Comparison of ENCODE assay signal across 1 cellular context in the genomic region with DNA sequence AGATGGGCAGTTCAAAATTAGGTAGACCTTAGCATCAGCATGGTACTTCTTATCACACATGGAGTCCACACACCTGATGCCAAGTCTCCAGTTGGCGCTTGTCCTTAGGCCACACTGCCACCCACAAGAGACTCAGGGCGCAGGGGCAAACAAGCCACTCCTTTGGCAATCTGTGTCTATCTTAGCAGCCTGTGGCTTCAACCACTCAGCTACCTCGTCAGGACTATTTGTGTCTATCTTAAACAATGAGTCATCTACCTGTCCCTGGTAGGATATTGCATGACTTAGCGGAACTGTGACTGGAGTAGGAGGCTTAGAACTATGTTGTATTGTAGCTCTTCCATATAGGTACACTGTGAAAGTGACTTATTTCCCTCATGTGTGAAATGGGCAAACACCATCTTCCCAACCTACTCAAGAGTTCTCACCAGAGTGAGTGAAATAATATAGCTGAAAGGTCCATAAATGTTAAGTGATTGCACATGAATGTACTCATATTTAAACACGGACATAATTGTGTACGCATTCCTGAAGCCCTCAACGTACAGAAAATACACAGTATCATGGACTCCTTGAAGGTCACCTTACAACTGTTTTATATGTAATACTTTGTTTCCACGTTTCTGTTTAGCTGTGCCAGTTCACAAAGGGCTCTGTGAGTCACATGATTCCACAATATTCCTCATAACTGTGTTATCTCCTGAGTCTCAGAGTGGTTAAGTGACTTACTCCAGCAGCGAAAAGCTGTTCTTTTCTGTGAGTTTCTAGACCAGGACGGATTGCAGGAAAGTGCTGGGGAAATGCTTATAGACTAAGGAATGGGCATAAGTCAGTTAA.
TF ChIP-seq lines count a peak whose summit lies in the region.

No MANE protein-coding gene starts in this region.

TF ChIP-seq in K562, 482 proteins besides CTCF, POLR2A, EP300 and RAD21 (continued from another document and continues in another):
- TF ChIP-seq ZNF175 (CRISPR knock-in tag; IDR thresholded peaks at IDR 0.05; ENCODE audit: low read depth): no peak
- TF ChIP-seq MEF2D (tag; conservative IDR thresholded peaks at IDR 0.05; ENCODE audit: low read depth): peak; percentile 71
- TF ChIP-seq NFIC (IDR thresholded peaks at IDR 0.05): no peak
- no peak for TF ChIP-seq NFATC3 (IDR thresholded peaks at IDR 0.05)
- TF ChIP-seq ZBTB1 (CRISPR knock-in tag; IDR thresholded peaks at IDR 0.05; ENCODE audit: borderline replicate concordance, low read depth): no peak
- TF ChIP-seq, protein P1, sequence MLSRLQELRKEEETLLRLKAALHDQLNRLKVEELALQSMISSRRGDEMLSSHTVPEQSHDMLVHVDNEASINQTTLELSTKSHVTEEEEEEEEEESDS (CRISPR knock-in tag; IDR thresholded peaks at IDR 0.05): no peak
- TF ChIP-seq, protein P2, sequence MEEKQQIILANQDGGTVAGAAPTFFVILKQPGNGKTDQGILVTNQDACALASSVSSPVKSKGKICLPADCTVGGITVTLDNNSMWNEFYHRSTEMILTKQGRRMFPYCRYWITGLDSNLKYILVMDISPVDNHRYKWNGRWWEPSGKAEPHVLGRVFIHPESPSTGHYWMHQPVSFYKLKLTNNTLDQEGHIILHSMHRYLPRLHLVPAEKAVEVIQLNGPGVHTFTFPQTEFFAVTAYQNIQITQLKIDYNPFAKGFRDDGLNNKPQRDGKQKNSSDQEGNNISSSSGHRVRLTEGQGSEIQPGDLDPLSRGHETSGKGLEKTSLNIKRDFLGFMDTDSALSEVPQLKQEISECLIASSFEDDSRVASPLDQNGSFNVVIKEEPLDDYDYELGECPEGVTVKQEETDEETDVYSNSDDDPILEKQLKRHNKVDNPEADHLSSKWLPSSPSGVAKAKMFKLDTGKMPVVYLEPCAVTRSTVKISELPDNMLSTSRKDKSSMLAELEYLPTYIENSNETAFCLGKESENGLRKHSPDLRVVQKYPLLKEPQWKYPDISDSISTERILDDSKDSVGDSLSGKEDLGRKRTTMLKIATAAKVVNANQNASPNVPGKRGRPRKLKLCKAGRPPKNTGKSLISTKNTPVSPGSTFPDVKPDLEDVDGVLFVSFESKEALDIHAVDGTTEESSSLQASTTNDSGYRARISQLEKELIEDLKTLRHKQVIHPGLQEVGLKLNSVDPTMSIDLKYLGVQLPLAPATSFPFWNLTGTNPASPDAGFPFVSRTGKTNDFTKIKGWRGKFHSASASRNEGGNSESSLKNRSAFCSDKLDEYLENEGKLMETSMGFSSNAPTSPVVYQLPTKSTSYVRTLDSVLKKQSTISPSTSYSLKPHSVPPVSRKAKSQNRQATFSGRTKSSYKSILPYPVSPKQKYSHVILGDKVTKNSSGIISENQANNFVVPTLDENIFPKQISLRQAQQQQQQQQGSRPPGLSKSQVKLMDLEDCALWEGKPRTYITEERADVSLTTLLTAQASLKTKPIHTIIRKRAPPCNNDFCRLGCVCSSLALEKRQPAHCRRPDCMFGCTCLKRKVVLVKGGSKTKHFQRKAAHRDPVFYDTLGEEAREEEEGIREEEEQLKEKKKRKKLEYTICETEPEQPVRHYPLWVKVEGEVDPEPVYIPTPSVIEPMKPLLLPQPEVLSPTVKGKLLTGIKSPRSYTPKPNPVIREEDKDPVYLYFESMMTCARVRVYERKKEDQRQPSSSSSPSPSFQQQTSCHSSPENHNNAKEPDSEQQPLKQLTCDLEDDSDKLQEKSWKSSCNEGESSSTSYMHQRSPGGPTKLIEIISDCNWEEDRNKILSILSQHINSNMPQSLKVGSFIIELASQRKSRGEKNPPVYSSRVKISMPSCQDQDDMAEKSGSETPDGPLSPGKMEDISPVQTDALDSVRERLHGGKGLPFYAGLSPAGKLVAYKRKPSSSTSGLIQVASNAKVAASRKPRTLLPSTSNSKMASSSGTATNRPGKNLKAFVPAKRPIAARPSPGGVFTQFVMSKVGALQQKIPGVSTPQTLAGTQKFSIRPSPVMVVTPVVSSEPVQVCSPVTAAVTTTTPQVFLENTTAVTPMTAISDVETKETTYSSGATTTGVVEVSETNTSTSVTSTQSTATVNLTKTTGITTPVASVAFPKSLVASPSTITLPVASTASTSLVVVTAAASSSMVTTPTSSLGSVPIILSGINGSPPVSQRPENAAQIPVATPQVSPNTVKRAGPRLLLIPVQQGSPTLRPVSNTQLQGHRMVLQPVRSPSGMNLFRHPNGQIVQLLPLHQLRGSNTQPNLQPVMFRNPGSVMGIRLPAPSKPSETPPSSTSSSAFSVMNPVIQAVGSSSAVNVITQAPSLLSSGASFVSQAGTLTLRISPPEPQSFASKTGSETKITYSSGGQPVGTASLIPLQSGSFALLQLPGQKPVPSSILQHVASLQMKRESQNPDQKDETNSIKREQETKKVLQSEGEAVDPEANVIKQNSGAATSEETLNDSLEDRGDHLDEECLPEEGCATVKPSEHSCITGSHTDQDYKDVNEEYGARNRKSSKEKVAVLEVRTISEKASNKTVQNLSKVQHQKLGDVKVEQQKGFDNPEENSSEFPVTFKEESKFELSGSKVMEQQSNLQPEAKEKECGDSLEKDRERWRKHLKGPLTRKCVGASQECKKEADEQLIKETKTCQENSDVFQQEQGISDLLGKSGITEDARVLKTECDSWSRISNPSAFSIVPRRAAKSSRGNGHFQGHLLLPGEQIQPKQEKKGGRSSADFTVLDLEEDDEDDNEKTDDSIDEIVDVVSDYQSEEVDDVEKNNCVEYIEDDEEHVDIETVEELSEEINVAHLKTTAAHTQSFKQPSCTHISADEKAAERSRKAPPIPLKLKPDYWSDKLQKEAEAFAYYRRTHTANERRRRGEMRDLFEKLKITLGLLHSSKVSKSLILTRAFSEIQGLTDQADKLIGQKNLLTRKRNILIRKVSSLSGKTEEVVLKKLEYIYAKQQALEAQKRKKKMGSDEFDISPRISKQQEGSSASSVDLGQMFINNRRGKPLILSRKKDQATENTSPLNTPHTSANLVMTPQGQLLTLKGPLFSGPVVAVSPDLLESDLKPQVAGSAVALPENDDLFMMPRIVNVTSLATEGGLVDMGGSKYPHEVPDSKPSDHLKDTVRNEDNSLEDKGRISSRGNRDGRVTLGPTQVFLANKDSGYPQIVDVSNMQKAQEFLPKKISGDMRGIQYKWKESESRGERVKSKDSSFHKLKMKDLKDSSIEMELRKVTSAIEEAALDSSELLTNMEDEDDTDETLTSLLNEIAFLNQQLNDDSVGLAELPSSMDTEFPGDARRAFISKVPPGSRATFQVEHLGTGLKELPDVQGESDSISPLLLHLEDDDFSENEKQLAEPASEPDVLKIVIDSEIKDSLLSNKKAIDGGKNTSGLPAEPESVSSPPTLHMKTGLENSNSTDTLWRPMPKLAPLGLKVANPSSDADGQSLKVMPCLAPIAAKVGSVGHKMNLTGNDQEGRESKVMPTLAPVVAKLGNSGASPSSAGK (IDR thresholded peaks at IDR 0.05): no peak; the same call in 1 of the 2 replicates
- no peak for TF ChIP-seq NR2F6 (CRISPR knock-in tag; IDR thresholded peaks at IDR 0.05)
- no peak for TF ChIP-seq ZNF146 (CRISPR knock-in tag; IDR thresholded peaks at IDR 0.05; ENCODE audit: unreplicated experiment)
- TF ChIP-seq, protein P3, sequence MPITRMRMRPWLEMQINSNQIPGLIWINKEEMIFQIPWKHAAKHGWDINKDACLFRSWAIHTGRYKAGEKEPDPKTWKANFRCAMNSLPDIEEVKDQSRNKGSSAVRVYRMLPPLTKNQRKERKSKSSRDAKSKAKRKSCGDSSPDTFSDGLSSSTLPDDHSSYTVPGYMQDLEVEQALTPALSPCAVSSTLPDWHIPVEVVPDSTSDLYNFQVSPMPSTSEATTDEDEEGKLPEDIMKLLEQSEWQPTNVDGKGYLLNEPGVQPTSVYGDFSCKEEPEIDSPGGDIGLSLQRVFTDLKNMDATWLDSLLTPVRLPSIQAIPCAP (CRISPR knock-in tag; IDR thresholded peaks at IDR 0.05; ENCODE audit: borderline replicate concordance): no peak
- no peak for TF ChIP-seq ZZZ3 (IDR thresholded peaks at IDR 0.05)
- no peak for TF ChIP-seq CEBPG (CRISPR knock-in tag; IDR thresholded peaks at IDR 0.05)
- no peak; a peak in 1 of 4 replicates for TF ChIP-seq CEBPG (tag; conservative IDR thresholded peaks at IDR 0.05 in 1 of 2, IDR thresholded peaks at IDR 0.05 in 1 of 2)
- TF ChIP-seq ZSCAN29 (IDR thresholded peaks at IDR 0.05): no peak
- TF ChIP-seq, protein P4, sequence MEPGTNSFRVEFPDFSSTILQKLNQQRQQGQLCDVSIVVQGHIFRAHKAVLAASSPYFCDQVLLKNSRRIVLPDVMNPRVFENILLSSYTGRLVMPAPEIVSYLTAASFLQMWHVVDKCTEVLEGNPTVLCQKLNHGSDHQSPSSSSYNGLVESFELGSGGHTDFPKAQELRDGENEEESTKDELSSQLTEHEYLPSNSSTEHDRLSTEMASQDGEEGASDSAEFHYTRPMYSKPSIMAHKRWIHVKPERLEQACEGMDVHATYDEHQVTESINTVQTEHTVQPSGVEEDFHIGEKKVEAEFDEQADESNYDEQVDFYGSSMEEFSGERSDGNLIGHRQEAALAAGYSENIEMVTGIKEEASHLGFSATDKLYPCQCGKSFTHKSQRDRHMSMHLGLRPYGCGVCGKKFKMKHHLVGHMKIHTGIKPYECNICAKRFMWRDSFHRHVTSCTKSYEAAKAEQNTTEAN (CRISPR knock-in tag; IDR thresholded peaks at IDR 0.05): no peak
- TF ChIP-seq ZNF384 (IDR thresholded peaks at IDR 0.05; ENCODE audit: low read depth, low read length): no peak
- TF ChIP-seq ZNF212 (CRISPR knock-in tag; IDR thresholded peaks at IDR 0.05): peak; percentile 43; the same call in 1 of the 2 replicates
- no peak for TF ChIP-seq STAT5B (CRISPR knock-in tag; IDR thresholded peaks at IDR 0.05)
- no peak for TF ChIP-seq E2F3 (CRISPR knock-in tag; IDR thresholded peaks at IDR 0.05)
- TF ChIP-seq PHB2 (IDR thresholded peaks at IDR 0.05; ENCODE audit: low read depth): no peak
- TF ChIP-seq, protein P5, sequence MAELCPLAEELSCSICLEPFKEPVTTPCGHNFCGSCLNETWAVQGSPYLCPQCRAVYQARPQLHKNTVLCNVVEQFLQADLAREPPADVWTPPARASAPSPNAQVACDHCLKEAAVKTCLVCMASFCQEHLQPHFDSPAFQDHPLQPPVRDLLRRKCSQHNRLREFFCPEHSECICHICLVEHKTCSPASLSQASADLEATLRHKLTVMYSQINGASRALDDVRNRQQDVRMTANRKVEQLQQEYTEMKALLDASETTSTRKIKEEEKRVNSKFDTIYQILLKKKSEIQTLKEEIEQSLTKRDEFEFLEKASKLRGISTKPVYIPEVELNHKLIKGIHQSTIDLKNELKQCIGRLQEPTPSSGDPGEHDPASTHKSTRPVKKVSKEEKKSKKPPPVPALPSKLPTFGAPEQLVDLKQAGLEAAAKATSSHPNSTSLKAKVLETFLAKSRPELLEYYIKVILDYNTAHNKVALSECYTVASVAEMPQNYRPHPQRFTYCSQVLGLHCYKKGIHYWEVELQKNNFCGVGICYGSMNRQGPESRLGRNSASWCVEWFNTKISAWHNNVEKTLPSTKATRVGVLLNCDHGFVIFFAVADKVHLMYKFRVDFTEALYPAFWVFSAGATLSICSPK (IDR thresholded peaks at IDR 0.05; ENCODE audit: borderline replicate concordance): no peak
- TF ChIP-seq ZNF75A (CRISPR knock-in tag; IDR thresholded peaks at IDR 0.05): no peak
- TF ChIP-seq MTA3 (IDR thresholded peaks at IDR 0.05; ENCODE audit: borderline replicate concordance): peak; percentile 52; the same call in 1 of the 2 replicates
- TF ChIP-seq BHLHE40 (IDR thresholded peaks at IDR 0.05; ENCODE audit: low read length): no peak
- TF ChIP-seq MAZ (CRISPR knock-in tag; conservative IDR thresholded peaks at IDR 0.05 in 1 of 2, IDR thresholded peaks at IDR 0.05 in 1 of 2): no peak
- no peak for TF ChIP-seq NELFE (IDR thresholded peaks at IDR 0.05; ENCODE audit: insufficient read depth, insufficient read length)
- TF ChIP-seq NBN (IDR thresholded peaks at IDR 0.05; ENCODE audit: low read depth): 0 out of 2 replicates have a peak, but pooled peaks have one; percentile 10
- TF ChIP-seq, protein P6, sequence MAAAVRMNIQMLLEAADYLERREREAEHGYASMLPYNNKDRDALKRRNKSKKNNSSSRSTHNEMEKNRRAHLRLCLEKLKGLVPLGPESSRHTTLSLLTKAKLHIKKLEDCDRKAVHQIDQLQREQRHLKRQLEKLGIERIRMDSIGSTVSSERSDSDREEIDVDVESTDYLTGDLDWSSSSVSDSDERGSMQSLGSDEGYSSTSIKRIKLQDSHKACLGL (CRISPR knock-in tag; IDR thresholded peaks at IDR 0.05; ENCODE audit: borderline replicate concordance, poor library complexity, severe bottlenecking): no peak
- peak; percentile 29; the same call in 1 of the 2 replicates for TF ChIP-seq ESRRA (IDR thresholded peaks at IDR 0.05; ENCODE audit: borderline replicate concordance, low read depth)
- no peak for TF ChIP-seq ZNF586 (CRISPR knock-in tag; conservative IDR thresholded peaks at IDR 0.05)
- TF ChIP-seq, protein P7, sequence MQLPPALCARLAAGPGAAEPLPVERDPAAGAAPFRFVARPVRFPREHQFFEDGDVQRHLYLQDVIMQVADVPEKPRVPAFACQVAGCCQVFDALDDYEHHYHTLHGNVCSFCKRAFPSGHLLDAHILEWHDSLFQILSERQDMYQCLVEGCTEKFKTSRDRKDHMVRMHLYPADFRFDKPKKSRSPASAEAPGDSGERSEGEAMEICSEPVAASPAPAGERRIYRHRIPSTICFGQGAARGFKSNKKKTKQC (CRISPR knock-in tag; IDR thresholded peaks at IDR 0.05): no peak
- peak; percentile 81 for TF ChIP-seq SOX6 (IDR thresholded peaks at IDR 0.05)
- TF ChIP-seq EHMT2 (IDR thresholded peaks at IDR 0.05): no peak
- TF ChIP-seq ZNF143 (CRISPR knock-in tag; IDR thresholded peaks at IDR 0.05): no peak
- TF ChIP-seq, protein P8, sequence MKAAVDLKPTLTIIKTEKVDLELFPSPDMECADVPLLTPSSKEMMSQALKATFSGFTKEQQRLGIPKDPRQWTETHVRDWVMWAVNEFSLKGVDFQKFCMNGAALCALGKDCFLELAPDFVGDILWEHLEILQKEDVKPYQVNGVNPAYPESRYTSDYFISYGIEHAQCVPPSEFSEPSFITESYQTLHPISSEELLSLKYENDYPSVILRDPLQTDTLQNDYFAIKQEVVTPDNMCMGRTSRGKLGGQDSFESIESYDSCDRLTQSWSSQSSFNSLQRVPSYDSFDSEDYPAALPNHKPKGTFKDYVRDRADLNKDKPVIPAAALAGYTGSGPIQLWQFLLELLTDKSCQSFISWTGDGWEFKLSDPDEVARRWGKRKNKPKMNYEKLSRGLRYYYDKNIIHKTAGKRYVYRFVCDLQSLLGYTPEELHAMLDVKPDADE (conservative IDR thresholded peaks at IDR 0.05; ENCODE audit: control insufficient read depth, low read depth, low read length): no peak
- no peak for TF ChIP-seq MTF1 (CRISPR knock-in tag; IDR thresholded peaks at IDR 0.05; ENCODE audit: borderline replicate concordance)
- TF ChIP-seq MAFG (tag; conservative IDR thresholded peaks at IDR 0.05): peak; percentile 90
- TF ChIP-seq, protein P9, sequence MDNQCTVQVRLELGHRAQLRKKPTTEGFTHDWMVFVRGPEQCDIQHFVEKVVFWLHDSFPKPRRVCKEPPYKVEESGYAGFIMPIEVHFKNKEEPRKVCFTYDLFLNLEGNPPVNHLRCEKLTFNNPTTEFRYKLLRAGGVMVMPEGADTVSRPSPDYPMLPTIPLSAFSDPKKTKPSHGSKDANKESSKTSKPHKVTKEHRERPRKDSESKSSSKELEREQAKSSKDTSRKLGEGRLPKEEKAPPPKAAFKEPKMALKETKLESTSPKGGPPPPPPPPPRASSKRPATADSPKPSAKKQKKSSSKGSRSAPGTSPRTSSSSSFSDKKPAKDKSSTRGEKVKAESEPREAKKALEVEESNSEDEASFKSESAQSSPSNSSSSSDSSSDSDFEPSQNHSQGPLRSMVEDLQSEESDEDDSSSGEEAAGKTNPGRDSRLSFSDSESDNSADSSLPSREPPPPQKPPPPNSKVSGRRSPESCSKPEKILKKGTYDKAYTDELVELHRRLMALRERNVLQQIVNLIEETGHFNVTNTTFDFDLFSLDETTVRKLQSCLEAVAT (IDR thresholded peaks at IDR 0.05): peak in 1 of 2 experiments; percentile 8; a peak in 2 of 4 replicates
- TF ChIP-seq FOXK1 (CRISPR knock-in tag; IDR thresholded peaks at IDR 0.05; ENCODE audit: borderline replicate concordance): no peak
